Comparison of ENCODE assay signal across 17 cellular contexts in genomic region chr10:128571745-128572144, GRCh38.
"Had no signal": no experiment of that assay in that cellular context is flagged by ENCODE, and none has a peak within 500 bp of the region (broad histone marks: within the 10 kb centered on the region; RNA-seq: fewer than 3 reads in every experiment).

No MANE protein-coding gene starts in this region.

- H3K27ac Mint-ChIP-seq: activated CD4-positive, alpha-beta T cell treated with anti-CD3 and anti-CD28 coated beads, Interleukin-2, amount 10 ng/mL, durations not matched to agents 24 days and 14 days; activated CD8-positive, alpha-beta T cell treated with anti-CD3 and anti-CD28 coated beads for 36 hours; activated naive CD4-positive, alpha-beta T cell treated with anti-CD3 and anti-CD28 coated beads for 36 hours; immature natural killer cell; naive thymus-derived CD8-positive, alpha-beta T cell; stimulated activated naive CD8-positive, alpha-beta T cell treated with anti-CD3 and anti-CD28 coated beads, Interleukin-15, Interleukin-2, amounts not matched to agents 100 ng/mL and 50 ng/mL, for 24 hours; T-cell had no signal

- H3K4me3 Mint-ChIP-seq: activated CD4-positive, alpha-beta T cell treated with anti-CD3 and anti-CD28 coated beads, Interleukin-2, amount 10 ng/mL, durations not matched to agents 24 days and 14 days; activated CD8-positive, alpha-beta T cell treated with anti-CD3 and anti-CD28 coated beads for 36 hours; activated naive CD4-positive, alpha-beta T cell treated with anti-CD3 and anti-CD28 coated beads for 36 hours; activated T-cell treated with anti-CD3 and anti-CD28 coated beads, Interleukin-2, amount 50 U/mL, for 4 hours; immature natural killer cell; naive thymus-derived CD8-positive, alpha-beta T cell; stimulated activated naive CD8-positive, alpha-beta T cell treated with anti-CD3 and anti-CD28 coated beads, Interleukin-15, Interleukin-2, amounts not matched to agents 100 ng/mL and 50 ng/mL, for 24 hours; T-cell had no signal

- H3K9me3 Mint-ChIP-seq: activated CD4-positive, alpha-beta T cell treated with anti-CD3 and anti-CD28 coated beads, Interleukin-2, amount 10 ng/mL, durations not matched to agents 24 days and 14 days; activated CD8-positive, alpha-beta T cell treated with anti-CD3 and anti-CD28 coated beads for 36 hours; activated naive CD4-positive, alpha-beta T cell treated with anti-CD3 and anti-CD28 coated beads for 36 hours; activated T-cell treated with anti-CD3 and anti-CD28 coated beads, Interleukin-2, amount 50 U/mL, for 4 hours; immature natural killer cell; naive thymus-derived CD8-positive, alpha-beta T cell; stimulated activated naive CD8-positive, alpha-beta T cell treated with anti-CD3 and anti-CD28 coated beads, Interleukin-15, Interleukin-2, amounts not matched to agents 100 ng/mL and 50 ng/mL, for 24 hours; T-cell had no signal

- H3K27me3 Mint-ChIP-seq: activated CD4-positive, alpha-beta T cell treated with anti-CD3 and anti-CD28 coated beads, Interleukin-2, amount 10 ng/mL, durations not matched to agents 24 days and 14 days; activated CD8-positive, alpha-beta T cell treated with anti-CD3 and anti-CD28 coated beads for 36 hours; stimulated activated naive CD8-positive, alpha-beta T cell treated with anti-CD3 and anti-CD28 coated beads, Interleukin-15, Interleukin-2, amounts not matched to agents 100 ng/mL and 50 ng/mL, for 24 hours had no signal

- H3K36me3 ChIP-seq: upper lobe of left lung had no signal

- H3K4me1 ChIP-seq: body of pancreas, foreskin keratinocyte, upper lobe of left lung had no signal

- H3K9me3 ChIP-seq: body of pancreas, upper lobe of left lung had no signal

- H3K36me3 Mint-ChIP-seq: immature natural killer cell; naive thymus-derived CD8-positive, alpha-beta T cell; T-cell had no signal

- ATAC-seq: activated CD8-positive, alpha-beta T cell treated with anti-CD3 and anti-CD28 coated beads for 36 hours; activated T-cell treated with anti-CD3 and anti-CD28 coated beads, Interleukin-2, amount 50 U/mL, for 4 hours; body of pancreas; foreskin keratinocyte; naive thymus-derived CD8-positive, alpha-beta T cell had no signal

- DNase-seq: activated CD4-positive, alpha-beta T cell treated with anti-CD3 and anti-CD28 coated beads, Interleukin-2, amount 10 ng/mL, durations not matched to agents 24 days and 14 days; activated CD8-positive, alpha-beta T cell treated with anti-CD3 and anti-CD28 coated beads for 36 hours; activated naive CD4-positive, alpha-beta T cell treated with anti-CD3 and anti-CD28 coated beads for 36 hours; activated T-cell treated with anti-CD3 and anti-CD28 coated beads, Interleukin-2, amount 50 U/mL, for 4 hours; body of pancreas; dermis blood vessel endothelial cell; foreskin keratinocyte; immature natural killer cell; mesenchymal stem cell; naive thymus-derived CD8-positive, alpha-beta T cell; posterior cingulate gyrus; stimulated activated CD4-positive, alpha-beta T cell treated with anti-CD3 and anti-CD28 coated beads, Interleukin-2, amount 100 ng/mL, for 24 hours; T-cell; T-helper 9 cell; upper lobe of left lung had no signal

- H3K4me3 ChIP-seq: body of pancreas, upper lobe of left lung had no signal

- H3K4me1 Mint-ChIP-seq: activated CD4-positive, alpha-beta T cell treated with anti-CD3 and anti-CD28 coated beads, Interleukin-2, amount 10 ng/mL, durations not matched to agents 24 days and 14 days; immature natural killer cell; naive thymus-derived CD8-positive, alpha-beta T cell; T-cell had no signal

- H3K27ac ChIP-seq: body of pancreas, epithelial cell of prostate, foreskin keratinocyte, upper lobe of left lung had no signal

- H3K27me3 ChIP-seq: body of pancreas, foreskin keratinocyte, upper lobe of left lung had no signal
